Comparison of ENCODE assay signal across 10 cellular contexts in genomic region chr11:119376197-119376847, GRCh38. TPM values are rescaled to one million over a fixed set of nuclear protein-coding genes. Genes with fewer than 3 reads are reported as not detected.
DNase-seq lines count a peak whose midpoint lies in the region; ATAC-seq and TF ChIP-seq lines count a peak whose summit lies in the region.
"Had no signal": no experiment of that assay in that cellular context is flagged by ENCODE, and none has a peak within 500 bp of the region (broad histone marks: within the 10 kb centered on the region; RNA-seq: fewer than 3 reads in every experiment).

No MANE protein-coding gene starts in this region.

- DNase-seq in BE2C, result peak; percentile 39
- peak; percentile 16 for DNase-seq in NCI-H345 treated with DMSO at 0.1 percent for 48 hours (lab: John Stamatoyannopoulos, UW; ENCODE audit: unreplicated experiment)
- peak; percentile 61 for DNase-seq in endodermal cell
- peak; percentile 37 for DNase-seq in neural crest cell (ENCODE audit: low read depth, low spot score)
- no peak for DNase-seq in NCI-H2227 (lab: John Stamatoyannopoulos, UW; ENCODE audit: unreplicated experiment)
- no peak for DNase-seq in omental fat pad (ENCODE audit: low spot score)
- DNase-seq: CD4-positive, CD25-positive, alpha-beta regulatory T cell had no signal

- no peak overlapping the region for H3K27ac Mint-ChIP-seq in endodermal cell
- peak overlapping the region; percentile 75 for H3K27ac Mint-ChIP-seq in neural crest cell (ENCODE audit: unreplicated experiment)

- H3K4me1 Mint-ChIP-seq in endodermal cell (peaks cover 66% of the 10 kb centered on the region), neural crest cell (peaks cover 42% of the 10 kb centered on the region)

- ATAC-seq in HG03460 (IDR thresholded peaks at IDR 0.05; ENCODE audit: unreplicated experiment) (no peak), HG02588 (IDR thresholded peaks at IDR 0.05; ENCODE audit: unreplicated experiment) (no peak), omental fat pad (ENCODE audit: low FRiP score) (no peak)

- 82 to 88% methylated on average over 10 to 11 of the region's 11 CpGs for WGBS in endodermal cell (ENCODE audit: insufficient coverage in 1 of 2, insufficient read length in 1 of 2), 2 experiments

- H3K36me3 Mint-ChIP-seq in endodermal cell (ENCODE audit: low read depth), result peaks cover 9% of the 10 kb centered on the region
- no peaks in the 10 kb centered on the region for H3K36me3 Mint-ChIP-seq in neural crest cell (ENCODE audit: low read depth)
- H3K36me3 Mint-ChIP-seq: CD4-positive, CD25-positive, alpha-beta regulatory T cell had no signal

- H3K4me3 ChIP-seq in BE2C (ENCODE audit: low read depth, low read length) (no peak overlapping the region), endodermal cell (ENCODE audit: low read length) (peak overlapping the region; percentile 34)

- H3K36me3 ChIP-seq in BE2C, result no peaks in the 10 kb centered on the region
- H3K36me3 ChIP-seq in endodermal cell (ENCODE audit: control insufficient read depth, insufficient read depth, low read length), result peaks cover 22% of the 10 kb centered on the region

- H3K27me3 Mint-ChIP-seq in endodermal cell (ENCODE audit: insufficient read depth), result no peaks in the 10 kb centered on the region
- H3K27me3 Mint-ChIP-seq in neural crest cell (ENCODE audit: low read depth), result peaks cover 14% of the 10 kb centered on the region

- H3K9me3 ChIP-seq in BE2C (no peaks in the 10 kb centered on the region), endodermal cell (ENCODE audit: control insufficient read depth, low read length) (no peaks in the 10 kb centered on the region)

- H3K4me1 ChIP-seq in BE2C, result peaks cover 44% of the 10 kb centered on the region
- peaks cover 57% of the 10 kb centered on the region for H3K4me1 ChIP-seq in endodermal cell (ENCODE audit: control insufficient read depth, insufficient read depth, low read length)

- TF ChIP-seq CTCF in BE2C (IDR thresholded peaks at IDR 0.05; ENCODE audit: low read depth, low read length) (no peak), endodermal cell (conservative IDR thresholded peaks at IDR 0.05) (no peak), neural crest cell (conservative IDR thresholded peaks at IDR 0.05) (no peak), omental fat pad (IDR thresholded peaks at IDR 0.05) (no peak)

- H3K27ac ChIP-seq in endodermal cell (ENCODE audit: low read depth, low read length), result no peak overlapping the region

- no peak overlapping the region for H3K9ac ChIP-seq in endodermal cell (ENCODE audit: extremely low read depth, low read length, poor library complexity, severe bottlenecking)

- peak overlapping the region; percentile 2 for H3K4me3 Mint-ChIP-seq in endodermal cell
- H3K4me3 Mint-ChIP-seq in neural crest cell, result peak overlapping the region; percentile 64

- H3K9me3 Mint-ChIP-seq in endodermal cell (no peaks in the 10 kb centered on the region), neural crest cell (no peaks in the 10 kb centered on the region)
- H3K9me3 Mint-ChIP-seq: CD4-positive, CD25-positive, alpha-beta regulatory T cell had no signal

- H3K27me3 ChIP-seq in BE2C, result no peaks in the 10 kb centered on the region
- no peaks in the 10 kb centered on the region for H3K27me3 ChIP-seq in endodermal cell (ENCODE audit: control insufficient read depth, insufficient read depth, low read length, poor library complexity, severe bottlenecking)

RNA-seq across cellular contexts. Expression of gene USP2, which starts 5.2 kb away (rescaled TPM):
- polyA plus RNA-seq in BE2C (2012; ENCODE audit: insufficient read depth, insufficient read length, low read depth), result 4.6 TPM
- 10 to 100 TPM; 17.8 to 21.1 TPM for total RNA-seq in endodermal cell
- 5.7 TPM for polyA plus RNA-seq in endodermal cell (2013, experiment 1 of 2)
- polyA plus RNA-seq in endodermal cell (2013, experiment 2 of 2), result 7.9 TPM
- 3.4 and 3.7 TPM in 2 replicates for total RNA-seq in neural crest cell
- 10 to 100 TPM in 2 of 4 donors, under 1 TPM in 2; 0.63 to 18.7 (median 9.2) TPM for total RNA-seq in omental fat pad

RNA-seq across cellular contexts. Expression of gene MFRP, which starts 29.8 kb away (rescaled TPM):
- not detected for polyA plus RNA-seq in BE2C (2012; ENCODE audit: insufficient read depth, insufficient read length, low read depth)
- total RNA-seq in endodermal cell (not detected), neural crest cell (not detected in 2 replicates), omental fat pad (not detected)
- polyA plus RNA-seq in endodermal cell (2013, experiment 1 of 2), result not detected
- polyA plus RNA-seq in endodermal cell (2013, experiment 2 of 2), result not detected
- total RNA-seq: CD4-positive, CD25-positive, alpha-beta regulatory T cell; M059J had no signal
- polyA plus RNA-seq: CD4-positive, CD25-positive, alpha-beta regulatory T cell had no signal

RNA-seq across cellular contexts. Expression of gene C1QTNF5, which starts 35.6 kb away (rescaled TPM):
- polyA plus RNA-seq in BE2C (2012; ENCODE audit: insufficient read depth, insufficient read length, low read depth), result 1.1 TPM
- total RNA-seq in endodermal cell (under 1 TPM; 0.62 to 0.66 TPM), neural crest cell (1.9 and 2.1 TPM in 2 replicates), omental fat pad (10 to 100 TPM; 18.0 to 74.2 (median 35.5) TPM)
- 5.5 TPM for polyA plus RNA-seq in endodermal cell (2013, experiment 1 of 2)
- 4.8 TPM for polyA plus RNA-seq in endodermal cell (2013, experiment 2 of 2)
- total RNA-seq: CD4-positive, CD25-positive, alpha-beta regulatory T cell had no signal
- polyA plus RNA-seq: CD4-positive, CD25-positive, alpha-beta regulatory T cell had no signal

RNA-seq across cellular contexts. Expression of gene RNF26, which starts 42.0 kb away (rescaled TPM):
- polyA plus RNA-seq in BE2C (2012; ENCODE audit: insufficient read depth, insufficient read length, low read depth), result 48.0 TPM
- total RNA-seq in endodermal cell (10 to 100 TPM; 51.8 to 76.3 TPM), neural crest cell (47.9 and 51.8 TPM in 2 replicates), omental fat pad (10 to 100 TPM in 1 of 4 donors, 1 to 10 TPM in 3; 8.9 to 11.1 (median 9.4) TPM)
- 65.6 TPM for polyA plus RNA-seq in endodermal cell (2013, experiment 1 of 2)
- polyA plus RNA-seq in endodermal cell (2013, experiment 2 of 2), result 64.4 TPM

RNA-seq across cellular contexts. Expression of gene THY1, which starts 46.6 kb away (rescaled TPM):
- polyA plus RNA-seq in BE2C (2012; ENCODE audit: insufficient read depth, insufficient read length, low read depth), result 1,337 TPM
- total RNA-seq in endodermal cell, result 10 to 100 TPM; 19.3 to 36.1 TPM
- 56.3 TPM for polyA plus RNA-seq in endodermal cell (2013, experiment 1 of 2)
- polyA plus RNA-seq in endodermal cell (2013, experiment 2 of 2), result 53.9 TPM
- total RNA-seq in neural crest cell, result 75.4 and 90.3 TPM in 2 replicates
- total RNA-seq in omental fat pad, result 10 to 100 TPM; 12.0 to 71.5 (median 33.3) TPM
- total RNA-seq: CD4-positive, CD25-positive, alpha-beta regulatory T cell had no signal
- polyA plus RNA-seq: CD4-positive, CD25-positive, alpha-beta regulatory T cell had no signal

Comparison
In these comparisons a context has a peak if more than half of its experiments do, and no peak if none do; other contexts are left out.
1. DNase-seq: peak in BE2C (single experiment), NCI-H345 treated with DMSO at 0.1 percent for 48 hours (single experiment), endodermal cell (single experiment) and neural crest cell (single experiment); none in NCI-H2227 (single experiment) and omental fat pad (single experiment).